10 cellular contexts compared by ENCODE assay signal in the genomic region with DNA sequence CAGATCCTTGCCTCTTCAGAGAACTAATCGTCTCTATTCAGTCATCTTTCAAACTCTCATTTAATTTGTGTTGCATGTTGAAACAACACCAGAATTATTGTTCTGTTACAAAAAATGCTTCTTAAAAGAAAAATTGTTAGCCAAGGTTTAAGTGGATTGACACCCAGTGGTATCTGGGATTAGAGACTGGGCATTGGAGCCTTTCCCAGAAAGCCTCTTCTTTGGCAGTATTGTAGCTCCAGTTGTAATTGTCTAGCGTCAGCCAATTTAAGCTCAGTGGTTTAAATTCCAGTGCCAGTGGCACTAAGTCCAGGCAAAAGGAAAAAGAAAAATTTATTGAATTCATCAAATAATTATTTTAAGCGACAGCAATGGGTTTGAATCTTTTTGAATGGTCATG. TPM values are rescaled to one million over a fixed set of nuclear protein-coding genes. Genes with fewer than 3 reads are reported as not detected.
DNase-seq lines count a peak whose midpoint lies in the region; ATAC-seq, FAIRE-seq and TF ChIP-seq lines count a peak whose summit lies in the region.
"Had no signal": no experiment of that assay in that cellular context is flagged by ENCODE, and none has a peak within 500 bp of the region (broad histone marks: within the 10 kb centered on the region; RNA-seq: fewer than 3 reads in every experiment).

No MANE protein-coding gene starts in this region.

- FAIRE-seq in bronchial epithelial cell (lab: Jason Lieb, UNC) (no peak), GM12891 (lab: Jason Lieb, UNC) (no peak)

- H2AFZ ChIP-seq in mesenchymal stem cell (ENCODE audit: low read depth, low read length): no peak overlapping the region

- H3K27me3 Mint-ChIP-seq in activated T-cell treated with anti-CD3 and anti-CD28 coated beads, Interleukin-2, amount 50 U/mL, for 4 hours (ENCODE audit: low read depth): no peaks in the 10 kb centered on the region
- H3K27me3 Mint-ChIP-seq in type B pancreatic cell: no peaks in the 10 kb centered on the region

- no peaks in the 10 kb centered on the region for H3K9me3 Mint-ChIP-seq in activated T-cell treated with anti-CD3 and anti-CD28 coated beads, Interleukin-2, amount 50 U/mL, for 4 hours
- H3K9me3 Mint-ChIP-seq in type B pancreatic cell: no peaks in the 10 kb centered on the region

- H3K14ac ChIP-seq in mesenchymal stem cell (ENCODE audit: low read length in 2 of 2): no peak overlapping the region

- H3K27me3 ChIP-seq in bronchial epithelial cell (ENCODE audit: control insufficient read depth, insufficient read depth, low read length): no peaks in the 10 kb centered on the region
- H3K27me3 ChIP-seq in mesenchymal stem cell (ENCODE audit: control insufficient read depth in 1 of 2, insufficient read depth in 1 of 2, low read length in 2 of 2): no peaks in the 10 kb centered on the region

- WGBS in mesenchymal stem cell: 50% methylated on average over 1 of the region's 3 CpGs

- no peaks in the 10 kb centered on the region for H3K4me1 ChIP-seq in mesenchymal stem cell (ENCODE audit: control insufficient read depth, insufficient read depth, low read depth, low read length)

- H3K9me3 ChIP-seq in mesenchymal stem cell (ENCODE audit: control insufficient read depth, low read length): no peaks in the 10 kb centered on the region

- peak overlapping the region; percentile 64 for H3K4me2 ChIP-seq in mesenchymal stem cell (ENCODE audit: low read length, poor library complexity, severe bottlenecking)

- H2AK5ac ChIP-seq in mesenchymal stem cell (ENCODE audit: low read length, severe bottlenecking): no peak overlapping the region

- no peak overlapping the region for H4K91ac ChIP-seq in mesenchymal stem cell (ENCODE audit: low read length)

- no peak overlapping the region for H3K18ac ChIP-seq in mesenchymal stem cell (ENCODE audit: low read depth in 1 of 2, low read length in 2 of 2)

- no peak overlapping the region for H2BK120ac ChIP-seq in mesenchymal stem cell (ENCODE audit: low read depth, low read length)

- no peak overlapping the region for H3K23ac ChIP-seq in mesenchymal stem cell (ENCODE audit: low read length in 2 of 2)

- H3K27ac Mint-ChIP-seq in type B pancreatic cell: peak overlapping the region; percentile 100

- peak overlapping the region; percentile 76 for H3K4me3 ChIP-seq in bronchial epithelial cell (ENCODE audit: low read depth, low read length)
- peak overlapping the region in 1 of 2 experiments; percentile 98 for H3K4me3 ChIP-seq in mesenchymal stem cell (ENCODE audit: insufficient read depth in 1 of 2, low read depth in 1 of 2, low read length in 2 of 2)

- no peak overlapping the region for H2BK12ac ChIP-seq in mesenchymal stem cell (ENCODE audit: low read length in 2 of 2)

- H3K79me1 ChIP-seq in mesenchymal stem cell (replicated peaks; ENCODE audit: low read length, poor library complexity, severe bottlenecking): peaks cover 9% of the 10 kb centered on the region

- no peaks in the 10 kb centered on the region for H3K36me3 ChIP-seq in bronchial epithelial cell (ENCODE audit: control insufficient read depth, insufficient read depth, low read length)
- peaks cover 0 to 27% of the 10 kb centered on the region in 2 experiments for H3K36me3 ChIP-seq in mesenchymal stem cell (ENCODE audit: control insufficient read depth in 1 of 2, insufficient read depth in 2 of 2, low read depth in 1 of 2, low read length in 2 of 2)

- no peak for DNase-seq in activated T-cell treated with anti-CD3 and anti-CD28 coated beads, Interleukin-2, amount 50 U/mL, for 4 hours
- DNase-seq in activated T-cell treated with anti-CD3 and anti-CD28 coated beads for 4 hours: no peak
- DNase-seq in bronchial epithelial cell (ENCODE audit: low read depth): no peak
- DNase-seq in mesenchymal stem cell: no peak
- no peak for DNase-seq in type B pancreatic cell (ENCODE audit: extremely low spot score, unreplicated experiment)
- no peak for DNase-seq in dedifferentiated amniotic fluid mesenchymal stem cell (ENCODE audit: extremely low spot score)
- no peak for DNase-seq in HuH-7 (ENCODE audit: low spot score)
- DNase-seq in GM12891 (ENCODE audit: insufficient read length, low spot score): no peak
- DNase-seq: NCI-H345 had no signal

- H3K4me3 Mint-ChIP-seq in activated T-cell treated with anti-CD3 and anti-CD28 coated beads, Interleukin-2, amount 50 U/mL, for 4 hours: peak overlapping the region; percentile 96
- H3K4me3 Mint-ChIP-seq in type B pancreatic cell: peak overlapping the region; percentile 100

- no peak for TF ChIP-seq POLR2A in GM12891 (IDR thresholded peaks at IDR 0.05; ENCODE audit: low read depth, low read length)

- H2BK15ac ChIP-seq in mesenchymal stem cell (ENCODE audit: low read depth, poor library complexity, severe bottlenecking): no peak overlapping the region

- peak overlapping the region; percentile 96 for H3K9ac ChIP-seq in mesenchymal stem cell (ENCODE audit: low read length)

- peaks cover 17% of the 10 kb centered on the region for H3K36me3 Mint-ChIP-seq in activated T-cell treated with anti-CD3 and anti-CD28 coated beads, Interleukin-2, amount 50 U/mL, for 4 hours (ENCODE audit: insufficient read depth)
- H3K36me3 Mint-ChIP-seq in type B pancreatic cell: peaks cover 4% of the 10 kb centered on the region

- TF ChIP-seq CTCF in bronchial epithelial cell (IDR thresholded peaks at IDR 0.05; ENCODE audit: insufficient read depth, low read length, severe bottlenecking) (no peak), type B pancreatic cell (conservative IDR thresholded peaks at IDR 0.05) (no peak)

- H3K4me1 Mint-ChIP-seq in activated T-cell treated with anti-CD3 and anti-CD28 coated beads, Interleukin-2, amount 50 U/mL, for 4 hours (ENCODE audit: low read depth): peaks cover 15% of the 10 kb centered on the region
- peaks cover 11% of the 10 kb centered on the region for H3K4me1 Mint-ChIP-seq in type B pancreatic cell (ENCODE audit: unreplicated experiment)

- no peak overlapping the region for H3K4ac ChIP-seq in mesenchymal stem cell (ENCODE audit: low read depth in 1 of 2, low read length in 2 of 2)

- no peak for ATAC-seq in activated T-cell treated with anti-CD3 and anti-CD28 coated beads, Interleukin-2, amount 50 U/mL, for 4 hours

- no peak overlapping the region for H4K8ac ChIP-seq in mesenchymal stem cell (ENCODE audit: low read length)

- H2BK5ac ChIP-seq in mesenchymal stem cell (ENCODE audit: low read depth, low read length, poor library complexity, severe bottlenecking): no peak overlapping the region

- no peak overlapping the region for H3K27ac ChIP-seq in mesenchymal stem cell (ENCODE audit: low read length, poor library complexity, severe bottlenecking)

TF ChIP-seq in GM12891, 5 proteins besides CTCF, POLR2A, EP300 and RAD21:
- TF ChIP-seq POU2F2 (IDR thresholded peaks at IDR 0.05; ENCODE audit: low read depth, low read length): no peak
- no peak for TF ChIP-seq POLR2AphosphoS5 (IDR thresholded peaks at IDR 0.05; ENCODE audit: low read depth, low read length)
- no peak for TF ChIP-seq PAX5 (IDR thresholded peaks at IDR 0.05; ENCODE audit: insufficient read depth, low read length, severe bottlenecking)
- no peak for TF ChIP-seq TAF1 (IDR thresholded peaks at IDR 0.05; ENCODE audit: low read depth, low read length)
- no peak for TF ChIP-seq SPI1 (IDR thresholded peaks at IDR 0.05; ENCODE audit: low read depth, low read length)

RNA-seq across cellular contexts. Expression of gene CCDC28A, which starts 0.8 kb away (rescaled TPM):
- total RNA-seq in activated T-cell treated with anti-CD3 and anti-CD28 coated beads, Interleukin-2, amount 50 U/mL, for 4 hours: 1 to 10 TPM; 7.2 to 8.4 (median 8.2) TPM
- total RNA-seq in bronchial epithelial cell: 11.1 and 11.4 TPM in 2 replicates
- 12.3 TPM for polyA plus RNA-seq in mesenchymal stem cell (2013, experiment 1 of 2)
- 11.5 TPM for polyA plus RNA-seq in mesenchymal stem cell (2013, experiment 2 of 2)
- total RNA-seq in type B pancreatic cell (ENCODE audit: low replicate concordance): 7.5 and 12.0 TPM in 2 replicates
- polyA plus RNA-seq in GM12891 (2012; ENCODE audit: low read depth, missing spikeins): 23.4 TPM

RNA-seq across cellular contexts. Expression of gene ECT2L, which starts 21.5 kb away (rescaled TPM):
- total RNA-seq in activated T-cell treated with anti-CD3 and anti-CD28 coated beads, Interleukin-2, amount 50 U/mL, for 4 hours: not detected
- total RNA-seq in bronchial epithelial cell: 0.13 TPM in 1 of 2 replicates, not detected in the other
- not detected for polyA plus RNA-seq in mesenchymal stem cell (2013, experiment 1 of 2)
- polyA plus RNA-seq in mesenchymal stem cell (2013, experiment 2 of 2): not detected
- total RNA-seq in type B pancreatic cell (ENCODE audit: low replicate concordance): 0.07 and 0.26 TPM in 2 replicates
- polyA plus RNA-seq in GM12891 (2012; ENCODE audit: low read depth, missing spikeins): not detected
- total RNA-seq: Daoy had no signal
